17 cellular contexts compared by ENCODE assay signal in genomic region chr1:232912845-232913580, GRCh38. TPM values are rescaled to one million over a fixed set of nuclear protein-coding genes. Genes with fewer than 3 reads are reported as not detected.
DNase-seq lines count a peak whose midpoint lies in the region; ATAC-seq, FAIRE-seq and TF ChIP-seq lines count a peak whose summit lies in the region.
"Had no signal": no experiment of that assay in that cellular context is flagged by ENCODE, and none has a peak within 500 bp of the region (broad histone marks: within the 10 kb centered on the region; RNA-seq: fewer than 3 reads in every experiment).

No MANE protein-coding gene starts in this region.

- H3K4me2 ChIP-seq in endothelial cell of umbilical vein (ENCODE audit: insufficient read depth, low read length) = no peak overlapping the region

- H3K4me3 ChIP-seq in right atrium auricular region = no peak overlapping the region
- H3K4me3 ChIP-seq in endothelial cell of umbilical vein (replicated peaks in 1 of 3; ENCODE audit: insufficient read depth in 1 of 3, low read depth in 1 of 3, low read length in 3 of 3) = no peak overlapping the region
- H3K4me3 ChIP-seq in psoas muscle = no peak overlapping the region
- H3K4me3 ChIP-seq: GM12878 had no signal

- no peak overlapping the region for H3K27ac ChIP-seq in right atrium auricular region
- no peak overlapping the region for H3K27ac ChIP-seq in endothelial cell of umbilical vein (ENCODE audit: insufficient read depth, low read depth, low read length)
- peak overlapping the region; percentile 13 for H3K27ac ChIP-seq in psoas muscle

- H3K36me3 ChIP-seq in right atrium auricular region (no peaks in the 10 kb centered on the region), endothelial cell of umbilical vein (ENCODE audit: control insufficient read depth in 2 of 2, extremely low read depth in 1 of 2, insufficient read depth in 2 of 2, low read length in 2 of 2) (no peaks in the 10 kb centered on the region), psoas muscle (ENCODE audit: insufficient read depth in 1 of 2, low read depth in 1 of 2) (no peaks in the 10 kb centered on the region)

- WGBS in psoas muscle, 3 donors = 77 to 78% (median 77%) methylated on average over 3 of the region's 3 CpGs

- no peaks in the 10 kb centered on the region for H3K27me3 ChIP-seq in right atrium auricular region
- peaks cover 0 to 3% of the 10 kb centered on the region in 2 experiments for H3K27me3 ChIP-seq in endothelial cell of umbilical vein (ENCODE audit: control insufficient read depth in 2 of 2, insufficient read depth in 2 of 2, low read length in 2 of 2)
- H3K27me3 ChIP-seq in psoas muscle (ENCODE audit: insufficient read depth in 3 of 3, low read length in 2 of 3) = no peaks in the 10 kb centered on the region

- no peak overlapping the region for H2AFZ ChIP-seq in endothelial cell of umbilical vein (ENCODE audit: low read depth, low read length)

- H3K9ac ChIP-seq in endothelial cell of umbilical vein (replicated peaks; ENCODE audit: extremely low read depth, insufficient read depth, low read length) = no peak overlapping the region

- CTCF ChIA-PET in endothelial cell of umbilical vein (lab: Charles Lee) = interaction anchor here (1.1 to 1.2 kb wide), 2 partner anchors 13 to 111 kb away, joined by 3 read pairs; no protein-coding TSS in a partner anchor

- TF ChIP-seq CTCF in right atrium auricular region (IDR thresholded peaks at IDR 0.05) (no peak), endothelial cell of umbilical vein (IDR thresholded peaks at IDR 0.05; ENCODE audit: extremely low read depth in 1 of 2, insufficient read depth in 1 of 2, low read depth in 1 of 2, low read length in 2 of 2) (no peak), psoas muscle (IDR thresholded peaks at IDR 0.05) (no peak)

- DNase-seq in left ventricle myocardium superior (no peak), right atrium auricular region (ENCODE audit: low spot score) (no peak), endothelial cell of umbilical vein (ENCODE audit: low read depth, low spot score) (peak; percentile 13), psoas muscle (no peak), NCI-H524 (lab: John Stamatoyannopoulos, UW) (no peak), DMS114 treated with DMSO at 0.1 percent for 48 hours (lab: John Stamatoyannopoulos, UW; ENCODE audit: unreplicated experiment) (no peak)
- DNase-seq in activated T-cell treated with anti-CD3 and anti-CD28 coated beads, Interleukin-2, amount 50 U/mL, for 1 hour = no peak
- DNase-seq: C1 segment of cervical spinal cord; Calu3; CD4-positive, alpha-beta T cell; DMS 273 treated with DMSO at 0.1 percent for 48 hours; DMS79; HCEC 1CT; HFFc6 had no signal

- H3K79me2 ChIP-seq in endothelial cell of umbilical vein (ENCODE audit: control insufficient read depth, insufficient read depth, low read length) = no peaks in the 10 kb centered on the region

- H3K9me3 ChIP-seq in right atrium auricular region (no peaks in the 10 kb centered on the region), endothelial cell of umbilical vein (replicated peaks; ENCODE audit: control insufficient read depth, insufficient read depth, low read length) (no peaks in the 10 kb centered on the region), psoas muscle (no peaks in the 10 kb centered on the region)

- no peak for TF ChIP-seq POLR2A in endothelial cell of umbilical vein (IDR thresholded peaks at IDR 0.05; ENCODE audit: low read depth, low read length)

- intact Hi-C loops in left ventricle myocardium superior (cut with micrococcal nuclease) = no loop called here
- intact Hi-C loops in endothelial cell of umbilical vein (cut with micrococcal nuclease) = no loop called here
- intact Hi-C loops in psoas muscle (cut with DNase I) = no loop called here

- dilution Hi-C loops in endothelial cell of umbilical vein (cut with MboI; ENCODE audit: extremely low pct_ligation_motif_present, low sequenced_read_pairs) = no loop called here

- POLR2A ChIA-PET in endothelial cell of umbilical vein (lab: Charles Lee) = no interaction called here

- peak; percentile 11 for ATAC-seq in left ventricle myocardium superior
- no peak for ATAC-seq in psoas muscle
- ATAC-seq: GM12878 had no signal

- no peaks in the 10 kb centered on the region for H3K9me1 ChIP-seq in endothelial cell of umbilical vein (replicated peaks; ENCODE audit: control insufficient read depth, extremely low read depth, insufficient read depth, low read length)

- FAIRE-seq in endothelial cell of umbilical vein (lab: Jason Lieb, UNC) = no peak
- FAIRE-seq: A204.1, GM12878, GM18507 had no signal

- H3K4me1 ChIP-seq in right atrium auricular region (no peaks in the 10 kb centered on the region), endothelial cell of umbilical vein (ENCODE audit: control insufficient read depth, extremely low read depth, insufficient read depth, low read length) (no peaks in the 10 kb centered on the region), psoas muscle (no peaks in the 10 kb centered on the region)

- H4K20me1 ChIP-seq in endothelial cell of umbilical vein (replicated peaks; ENCODE audit: control insufficient read depth, extremely low read depth, insufficient read depth, low read length) = no peaks in the 10 kb centered on the region

- BruUV-seq in endothelial cell of umbilical vein (replicated peaks; lab: Mats Ljungman, UMichigan) = no TSS peak

TF ChIP-seq in endothelial cell of umbilical vein, 7 proteins besides CTCF, POLR2A, EP300 and RAD21:
- TF ChIP-seq EZH2 (IDR thresholded peaks at IDR 0.05; ENCODE audit: borderline replicate concordance, low read depth, low read length, severe bottlenecking) (no peak), GATA2 (IDR thresholded peaks at IDR 0.05; ENCODE audit: insufficient read depth, insufficient read length, low read depth, low read length) (no peak), MAX (IDR thresholded peaks at IDR 0.05; ENCODE audit: insufficient read depth, insufficient read length) (no peak), MYC (IDR thresholded peaks at IDR 0.05; ENCODE audit: low read depth, low read length) (no peak), POLR2AphosphoS5 (IDR thresholded peaks at IDR 0.05; ENCODE audit: insufficient read depth, low read depth, low read length) (no peak), FOS (IDR thresholded peaks at IDR 0.05; ENCODE audit: borderline replicate concordance, insufficient read depth, low read length) (no peak), JUN (IDR thresholded peaks at IDR 0.05; ENCODE audit: borderline replicate concordance, insufficient read depth, insufficient read length, low read depth) (no peak)

RNA-seq across cellular contexts. Expression of gene NTPCR, which starts 37.4 kb away (rescaled TPM):
- total RNA-seq in left ventricle myocardium superior (52.2 TPM), right atrium auricular region (10 to 100 TPM; 27.3 to 39.3 TPM), endothelial cell of umbilical vein (30.3 and 35.3 TPM in 2 replicates), psoas muscle (10 to 100 TPM; 37.2 to 72.0 (median 62.2) TPM)
- polyA plus RNA-seq in endothelial cell of umbilical vein (12.1 and 13.2 TPM in 2 replicates), psoas muscle (10 to 100 TPM; 34.8 to 75.1 (median 65.0) TPM)
- 22.2 and 23.9 TPM in 2 replicates for polyA plus RNA-seq in endothelial cell of umbilical vein (2011; cell fraction: cytosol; rRNA removed)
- polyA plus RNA-seq in endothelial cell of umbilical vein (2011; cell fraction: nucleus; rRNA removed) = 18.4 and 20.3 TPM in 2 replicates
- polyA plus RNA-seq in endothelial cell of umbilical vein (2012) = 49.4 and 53.7 TPM in 2 replicates
- polyA minus RNA-seq in endothelial cell of umbilical vein = 10.0 and 15.1 TPM in 2 replicates
- 11.8 TPM for polyA minus RNA-seq in endothelial cell of umbilical vein (2011; cell fraction: cytosol; rRNA and poly(A)+ RNA removed)
- polyA minus RNA-seq in endothelial cell of umbilical vein (2011; cell fraction: nucleus; rRNA and poly(A)+ RNA removed) = 11.0 and 12.8 TPM in 2 replicates
